16 cellular contexts compared by ENCODE assay signal in the genomic region with DNA sequence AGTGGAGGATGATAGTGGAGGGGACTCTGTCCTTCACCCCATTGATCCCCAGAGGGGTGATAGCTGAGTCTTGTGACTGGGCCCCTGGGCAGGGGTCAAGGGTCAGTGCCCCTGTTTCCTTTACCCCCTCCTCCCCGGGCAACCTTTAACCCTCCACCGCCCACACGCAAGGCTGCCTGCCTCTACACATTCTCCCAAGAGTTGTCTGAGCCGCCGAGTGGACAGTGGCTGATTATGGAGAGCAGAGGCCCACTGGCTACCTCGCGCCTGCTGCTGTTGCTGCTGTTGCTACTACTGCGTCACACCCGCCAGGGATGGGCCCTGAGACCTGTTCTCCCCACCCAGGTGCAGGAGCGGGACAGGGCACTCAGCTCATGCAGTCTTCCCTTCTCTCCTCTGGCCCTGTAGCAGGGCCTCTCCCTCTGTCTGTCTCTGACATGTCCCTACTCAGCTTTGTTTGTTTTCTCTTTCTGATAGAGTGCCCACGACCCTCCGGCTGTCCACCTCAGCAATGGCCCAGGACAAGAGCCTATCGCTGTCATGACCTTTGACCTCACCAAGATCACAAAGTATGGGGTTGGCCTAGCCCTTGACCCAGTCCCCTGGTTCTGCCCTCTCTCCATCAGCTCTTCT. TPM values are rescaled to one million over a fixed set of nuclear protein-coding genes. Genes with fewer than 3 reads are reported as not detected.
DNase-seq lines count a peak whose midpoint lies in the region; ATAC-seq, FAIRE-seq and TF ChIP-seq lines count a peak whose summit lies in the region.
"Had no signal": no experiment of that assay in that cellular context is flagged by ENCODE, and none has a peak within 500 bp of the region (broad histone marks: within the 10 kb centered on the region; RNA-seq: fewer than 3 reads in every experiment).

A gene with protein sequence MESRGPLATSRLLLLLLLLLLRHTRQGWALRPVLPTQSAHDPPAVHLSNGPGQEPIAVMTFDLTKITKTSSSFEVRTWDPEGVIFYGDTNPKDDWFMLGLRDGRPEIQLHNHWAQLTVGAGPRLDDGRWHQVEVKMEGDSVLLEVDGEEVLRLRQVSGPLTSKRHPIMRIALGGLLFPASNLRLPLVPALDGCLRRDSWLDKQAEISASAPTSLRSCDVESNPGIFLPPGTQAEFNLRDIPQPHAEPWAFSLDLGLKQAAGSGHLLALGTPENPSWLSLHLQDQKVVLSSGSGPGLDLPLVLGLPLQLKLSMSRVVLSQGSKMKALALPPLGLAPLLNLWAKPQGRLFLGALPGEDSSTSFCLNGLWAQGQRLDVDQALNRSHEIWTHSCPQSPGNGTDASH (plus strand): TSS at position 197 of the 633 bp plus-strand sequence. CDS start 38 bp downstream, at position 235.

- BruUV-seq in HepG2 (replicated peaks; lab: Mats Ljungman, UMichigan), result no TSS peak

- intact Hi-C loops in CD14-positive monocyte (cut with micrococcal nuclease), result loop anchor here (5.0 kb wide), 1 partner anchor 57 kb away; a partner anchor contains a TSS
- intact Hi-C loops in activated B cell treated with CpG ODN at 0.5 μM for 24 hours (cut with micrococcal nuclease), result no loop called here
- intact Hi-C loops in HepG2 (cut with micrococcal nuclease; ENCODE audit: unreplicated experiment), result loop anchor here (5.0 kb wide), 2 partner anchors 42 to 57 kb away; a partner anchor contains a TSS

- no peak for ATAC-seq in activated B cell treated with CpG ODN at 0.5 μM for 24 hours (ENCODE audit: low read depth)
- peak; percentile 15 for ATAC-seq in HepG2
- ATAC-seq in GM19467 (IDR thresholded peaks at IDR 0.05; ENCODE audit: unreplicated experiment), result no peak
- no peak for ATAC-seq in HG02571 (IDR thresholded peaks at IDR 0.05; ENCODE audit: unreplicated experiment)

- TF ChIP-seq CTCF in CD14-positive monocyte (IDR thresholded peaks at IDR 0.05), result no peak
- no peak for TF ChIP-seq CTCF in activated B cell treated with CpG ODN at 0.5 μM for 24 hours (IDR thresholded peaks at IDR 0.05)
- TF ChIP-seq CTCF in HepG2 (CRISPR knock-in tag; IDR thresholded peaks at IDR 0.05), result no peak
- no peak for TF ChIP-seq CTCF in neural crest cell (conservative IDR thresholded peaks at IDR 0.05)

- peak in 1 of 2 experiments; percentile 39; a peak in 1 of 4 replicates for TF ChIP-seq POLR2A in HepG2 (IDR thresholded peaks at IDR 0.05; ENCODE audit: insufficient read depth in 1 of 2, low read depth in 2 of 2, low read length in 2 of 2)

- H3K36me3 Mint-ChIP-seq in CD14-positive monocyte, result peaks cover 3 to 11% of the 10 kb centered on the region in 2 donors
- H3K36me3 Mint-ChIP-seq in activated B cell treated with CpG ODN at 0.5 μM for 24 hours (ENCODE audit: low read depth), result peaks cover 7% of the 10 kb centered on the region
- H3K36me3 Mint-ChIP-seq in neural crest cell (ENCODE audit: low read depth), result peaks cover 3% of the 10 kb centered on the region

- H3K4me3 ChIP-seq in HepG2 (replicated peaks in 1 of 3; ENCODE audit: insufficient read depth in 1 of 3, low read depth in 2 of 3, low read length in 3 of 3), result peak within 1 kb of the TSS; percentile 38 to 64 (median 39)

- 0% methylated on average over 11 of the region's 13 CpGs for WGBS in HepG2 (ENCODE audit: low lambda C conversion rate)

- TF ChIP-seq EP300 in HepG2 (IDR thresholded peaks at IDR 0.05; ENCODE audit: low read depth in 2 of 2, low read length in 2 of 2) (peak in 1 of 2 experiments; percentile 63; a peak in 2 of 4 replicates), HepG2 (CRISPR knock-in tag; IDR thresholded peaks at IDR 0.05; ENCODE audit: borderline replicate concordance) (no peak)

- peak within 1 kb of the TSS in 4 of 7 donors; percentile 12 to 29 (median 14) for H3K27ac Mint-ChIP-seq in CD14-positive monocyte
- peak within 1 kb of the TSS; percentile 15 for H3K27ac Mint-ChIP-seq in activated B cell treated with CpG ODN at 0.5 μM for 24 hours
- H3K27ac Mint-ChIP-seq in neural crest cell (ENCODE audit: unreplicated experiment), result peak within 1 kb of the TSS; percentile 48
- H3K27ac Mint-ChIP-seq: HFFc6 had no signal

- TF ChIP-seq RAD21 in HepG2 (CRISPR knock-in tag; IDR thresholded peaks at IDR 0.05), result no peak

- peak within 1 kb of the TSS; percentile 86 for H3K4me2 ChIP-seq in HepG2 (ENCODE audit: low read depth, low read length)

- FAIRE-seq in HepG2 (lab: Jason Lieb, UNC), result no peak

- DNase-seq in CD14-positive monocyte (ENCODE audit: low spot score) (no peak), activated B cell treated with CpG ODN at 0.5 μM for 24 hours (no peak), HepG2 (ENCODE audit: low spot score) (no peak), neural crest cell (ENCODE audit: low read depth, low spot score) (no peak)
- no peak for DNase-seq in stimulated activated CD4-positive, alpha-beta T cell treated with anti-CD3 and anti-CD28 coated beads, Interleukin-15, amount 100 ng/mL, for 24 hours
- no peak for DNase-seq in activated CD4-positive, alpha-beta T cell treated with anti-CD3 and anti-CD28 coated beads, Interleukin-2, amount 50 U/mL, for 4 hours
- DNase-seq: DMS153, HFFc6, NCI-H1092, NCI-H1694 treated with DMSO at 0.1 percent for 48 hours, NCI-H526 treated with DMSO at 0.1 percent for 48 hours, OCI-M1 had no signal

- no peak within 1 kb of the TSS for H3K4me3 Mint-ChIP-seq in CD14-positive monocyte
- H3K4me3 Mint-ChIP-seq in activated B cell treated with CpG ODN at 0.5 μM for 24 hours, result no peak within 1 kb of the TSS
- peak within 1 kb of the TSS; percentile 66 for H3K4me3 Mint-ChIP-seq in neural crest cell
- H3K4me3 Mint-ChIP-seq: HFFc6 had no signal

- no peak within 1 kb of the TSS for H2AFZ ChIP-seq in HepG2 (ENCODE audit: low read length)

- H3K9me3 ChIP-seq in HepG2 (ENCODE audit: low read length), result no peaks in the 10 kb centered on the region

- peak within 1 kb of the TSS; percentile 60 for H3K9ac ChIP-seq in HepG2 (ENCODE audit: insufficient read depth, low read depth, low read length)

- peaks cover 0 to 3% (median 0%) of the 10 kb centered on the region in 7 donors for H3K9me3 Mint-ChIP-seq in CD14-positive monocyte
- H3K9me3 Mint-ChIP-seq in activated B cell treated with CpG ODN at 0.5 μM for 24 hours, result no peaks in the 10 kb centered on the region
- no peaks in the 10 kb centered on the region for H3K9me3 Mint-ChIP-seq in neural crest cell
- H3K9me3 Mint-ChIP-seq: HFFc6 had no signal

- CTCF ChIA-PET in activated B cell treated with CpG ODN at 0.5 μM for 24 hours (lab: Charles Lee) (no interaction called here), HepG2 (lab: Yijun Ruan, JAX; ENCODE audit: low intra/inter-chr PET ratio, low total read pairs) (no interaction called here)

- H3K79me2 ChIP-seq in HepG2 (ENCODE audit: insufficient read depth, low read length), result peaks cover 15% of the 10 kb centered on the region

- no peaks in the 10 kb centered on the region for H4K20me1 ChIP-seq in HepG2 (ENCODE audit: insufficient read depth, low read length)

- H3K4me1 Mint-ChIP-seq in CD14-positive monocyte (peaks cover 25% of the 10 kb centered on the region), activated B cell treated with CpG ODN at 0.5 μM for 24 hours (peaks cover 11% of the 10 kb centered on the region), neural crest cell (peaks cover 40% of the 10 kb centered on the region)

- in situ Hi-C loops in HepG2 (cut with HindIII; ENCODE audit: extremely low pct_ligation_motif_present, low pct_unique_long_range_greater_than_20kb), result loop anchor here (5.0 kb wide), 2 partner anchors 57 to 87 kb away; a partner anchor contains a TSS

- H3K27me3 Mint-ChIP-seq in CD14-positive monocyte (ENCODE audit: low read depth in 3 of 3), result peaks cover 1 to 3% (median 2%) of the 10 kb centered on the region in 3 donors
- no peaks in the 10 kb centered on the region for H3K27me3 Mint-ChIP-seq in activated B cell treated with CpG ODN at 0.5 μM for 24 hours
- no peaks in the 10 kb centered on the region for H3K27me3 Mint-ChIP-seq in neural crest cell (ENCODE audit: low read depth)

- peaks cover 68% of the 10 kb centered on the region for H3K4me1 ChIP-seq in HepG2 (ENCODE audit: insufficient read depth, low read length)

- H3K27ac ChIP-seq in HepG2 (ENCODE audit: extremely low read length, insufficient read depth, low read length), result peak within 1 kb of the TSS; percentile 25

- H3K36me3 ChIP-seq in HepG2 (replicated peaks in 1 of 2; ENCODE audit: control insufficient read depth in 1 of 2, insufficient read depth in 2 of 2, low read length in 2 of 2), result no peaks in the 10 kb centered on the region

- POLR2A ChIA-PET in activated B cell treated with CpG ODN at 0.5 μM for 24 hours (lab: Charles Lee) (interaction anchor here (1.1 to 1.4 kb wide), 2 partner anchors 20 to 56 kb away, joined by 3 to 4 read pairs; no protein-coding TSS in a partner anchor), HepG2 (lab: Yijun Ruan, JAX) (interaction anchor here (1.1 to 4.4 kb wide), 8 partner anchors 12 to 226 kb away, joined by 4 to 56 read pairs (median 8); a partner anchor contains a TSS)

- H3K27me3 ChIP-seq in HepG2 (ENCODE audit: control insufficient read depth in 1 of 2, insufficient read depth in 2 of 2, low read length in 2 of 2), result no peaks in the 10 kb centered on the region; a peak in 1 of 5 replicates

RNA-seq across cellular contexts. Expression of the gene that starts here (rescaled TPM):
- polyA plus RNA-seq in CD14-positive monocyte (under 1 TPM in 1 of 2 donors, not detected in 1; 0.43 TPM), HepG2 (2011; rRNA removed) (6.1 and 10.2 TPM in 2 replicates)
- total RNA-seq in activated B cell treated with CpG ODN at 0.5 μM for 24 hours (not detected in 2 replicates), HepG2 (2016; rRNA removed; fragmentation: Illumina TruSeq; extraction: Trizol) (1.6 and 4.0 TPM in 2 replicates), neural crest cell (2.3 and 2.5 TPM in 2 replicates)
- total RNA-seq in HepG2 (2016; cell fraction: cytosol; rRNA removed; fragmentation: Illumina TruSeq; extraction: Trizol; ENCODE audit: low read depth), result 0.88 and 1.1 TPM in 2 replicates
- 2.0 and 4.4 TPM in 2 replicates for total RNA-seq in HepG2 (2016; cell fraction: insoluble cytoplasmic fraction; rRNA removed; fragmentation: Illumina TruSeq; extraction: Trizol)
- total RNA-seq in HepG2 (2016; cell fraction: membrane; rRNA removed; fragmentation: Illumina TruSeq; extraction: Trizol), result 0.96 and 1.0 TPM in 2 replicates
- total RNA-seq in HepG2 (2016; cell fraction: nucleus; rRNA removed; fragmentation: Illumina TruSeq; extraction: Trizol), result 4.2 and 4.7 TPM in 2 replicates
- 3.2 and 4.3 TPM in 2 replicates for polyA plus RNA-seq in HepG2 (2011; cell fraction: cytosol; rRNA removed)
- polyA plus RNA-seq in HepG2 (2011; cell fraction: nucleus; rRNA removed), result 7.7 and 13.5 TPM in 2 replicates
- 5.5 TPM in 2 replicates for polyA plus RNA-seq in HepG2 (2012)
- polyA plus RNA-seq in HepG2 (2016; cell fraction: cytosol; fragmentation: Illumina TruSeq; extraction: Trizol; ENCODE audit: low read depth), result 1.1 and 2.0 TPM in 2 replicates
- polyA plus RNA-seq in HepG2 (2016; cell fraction: insoluble cytoplasmic fraction; fragmentation: Illumina TruSeq; extraction: Trizol; ENCODE audit: low read depth), result 2.5 and 2.9 TPM in 2 replicates
- 1.4 TPM in 2 replicates for polyA plus RNA-seq in HepG2 (2016; cell fraction: membrane; fragmentation: Illumina TruSeq; extraction: Trizol; ENCODE audit: low read depth)
- polyA plus RNA-seq in HepG2 (2016; cell fraction: nucleus; fragmentation: Illumina TruSeq; extraction: Trizol; ENCODE audit: insufficient read depth, low read depth), result 5.6 and 8.1 TPM in 2 replicates
- polyA minus RNA-seq in HepG2 (2011; rRNA and poly(A)+ RNA removed; ENCODE audit: low replicate concordance), result 1.0 and 5.0 TPM in 2 replicates
- 1.6 and 1.7 TPM in 2 replicates for polyA minus RNA-seq in HepG2 (2011; cell fraction: cytosol; rRNA and poly(A)+ RNA removed)
- polyA minus RNA-seq in HepG2 (2011; cell fraction: nucleus; rRNA and poly(A)+ RNA removed), result 2.8 and 5.1 TPM in 2 replicates
- total RNA-seq: A172, H4 had no signal
